Comparison of ENCODE assay signal across 8 cellular contexts in the genomic region with DNA sequence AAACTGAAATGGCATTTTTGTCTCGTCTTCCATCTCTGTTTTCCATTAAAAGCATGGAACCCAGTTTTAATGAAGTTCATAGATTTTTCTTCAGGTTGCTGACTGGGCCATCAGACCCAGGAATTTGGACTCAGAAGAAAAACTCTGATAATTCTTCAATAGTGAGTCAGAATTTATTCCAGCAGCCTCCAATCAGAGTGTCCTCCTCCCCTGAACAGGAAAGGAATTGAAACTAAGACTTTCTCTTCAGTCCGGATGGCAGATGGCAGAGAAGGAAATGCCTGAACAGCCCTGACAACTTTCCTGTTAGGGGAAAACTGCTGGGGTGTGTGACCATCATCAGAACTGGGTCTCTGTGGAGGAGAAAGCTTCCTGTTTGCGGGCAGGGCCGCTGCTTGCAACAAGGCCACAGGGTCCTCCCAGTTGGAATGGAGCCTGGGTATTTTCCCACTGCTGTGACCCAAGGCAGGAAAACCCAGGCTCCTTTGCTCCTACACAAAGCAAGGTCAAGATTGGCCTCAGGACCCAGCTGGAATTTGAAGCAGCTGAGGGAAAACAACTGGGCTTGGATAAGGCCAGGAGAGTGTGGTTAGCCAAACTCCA. TPM values are rescaled to one million over a fixed set of nuclear protein-coding genes. Genes with fewer than 3 reads are reported as not detected.
DNase-seq lines count a peak whose midpoint lies in the region; ATAC-seq, FAIRE-seq and TF ChIP-seq lines count a peak whose summit lies in the region.

No MANE protein-coding gene starts in this region.

- TF ChIP-seq CTCF in right atrium auricular region (IDR thresholded peaks at IDR 0.05) = no peak

- peaks cover 0 to 80% of the 10 kb centered on the region in 2 donors for H3K4me1 ChIP-seq in right atrium auricular region
- peaks cover 56 to 79% (median 59%) of the 10 kb centered on the region in 3 donors for H3K4me1 ChIP-seq in skeletal muscle tissue (ENCODE audit: control insufficient read depth in 3 of 3, insufficient read depth in 3 of 3, low read length in 3 of 3)

- H3K4me3 ChIP-seq in right atrium auricular region = no peak overlapping the region
- peak overlapping the region in 1 of 3 donors; percentile 19 for H3K4me3 ChIP-seq in skeletal muscle tissue (ENCODE audit: low read length in 3 of 3)

- no peak for FAIRE-seq in GM12891 (lab: Jason Lieb, UNC)

- ATAC-seq in HG02610 (IDR thresholded peaks at IDR 0.05; ENCODE audit: unreplicated experiment) = no peak

- H3K36me3 ChIP-seq in right atrium auricular region (peaks cover 7% of the 10 kb centered on the region), skeletal muscle tissue (ENCODE audit: control insufficient read depth in 3 of 3, insufficient read depth in 3 of 3, low read length in 3 of 3) (peaks cover 0 to 11% (median 0%) of the 10 kb centered on the region in 3 donors)

- peak overlapping the region in 2 of 3 donors; percentile 2 to 52 for H3K9ac ChIP-seq in skeletal muscle tissue (ENCODE audit: low read depth in 1 of 3, low read length in 3 of 3)

- H3K27me3 ChIP-seq in right atrium auricular region (no peaks in the 10 kb centered on the region), skeletal muscle tissue (ENCODE audit: control insufficient read depth in 3 of 3, insufficient read depth in 3 of 3, low read length in 3 of 3) (no peaks in the 10 kb centered on the region)

- H3K9me3 ChIP-seq in right atrium auricular region = no peaks in the 10 kb centered on the region
- H3K9me3 ChIP-seq in skeletal muscle tissue (ENCODE audit: control insufficient read depth in 3 of 3, low read length in 3 of 3) = no peaks in the 10 kb centered on the region

- DNase-seq in GM12891 (ENCODE audit: insufficient read length, low spot score) = no peak
- DNase-seq in UCSD-AML1 (lab: John Stamatoyannopoulos, UW; ENCODE audit: unreplicated experiment) = peak; percentile 84
- peak; percentile 91 for DNase-seq in right atrium auricular region (ENCODE audit: low spot score)
- DNase-seq in DMS53 treated with DMSO at 0.1 percent for 48 hours (lab: John Stamatoyannopoulos, UW; ENCODE audit: unreplicated experiment) = no peak
- DNase-seq in central memory CD4-positive, alpha-beta T cell = no peak
- DNase-seq in DMS53 (lab: John Stamatoyannopoulos, UW) = no peak

- H3K27ac ChIP-seq in right atrium auricular region (peak overlapping the region; percentile 68 to 73), skeletal muscle tissue (ENCODE audit: low read depth, low read length) (peak overlapping the region; percentile 78)

- no peak for TF ChIP-seq POLR2A in GM12891 (IDR thresholded peaks at IDR 0.05; ENCODE audit: low read depth, low read length)

TF ChIP-seq in GM12891, 5 proteins besides CTCF, POLR2A, EP300 and RAD21:
- no peak for TF ChIP-seq TAF1 (IDR thresholded peaks at IDR 0.05; ENCODE audit: low read depth, low read length)
- no peak for TF ChIP-seq POU2F2 (IDR thresholded peaks at IDR 0.05; ENCODE audit: low read depth, low read length)
- no peak for TF ChIP-seq POLR2AphosphoS5 (IDR thresholded peaks at IDR 0.05; ENCODE audit: low read depth, low read length)
- TF ChIP-seq PAX5 (IDR thresholded peaks at IDR 0.05; ENCODE audit: insufficient read depth, low read length, severe bottlenecking) = no peak
- TF ChIP-seq SPI1 (IDR thresholded peaks at IDR 0.05; ENCODE audit: low read depth, low read length) = peak; percentile 59; the same call in 1 of the 2 replicates

RNA-seq across cellular contexts. Expression of a gene that starts 20.7 kb away (rescaled TPM):
- polyA plus RNA-seq in GM12891 (2012; ENCODE audit: low read depth, missing spikeins) = not detected
- total RNA-seq in right atrium auricular region = 10 to 100 TPM; 76.7 to 76.8 TPM
- 20.9 TPM for total RNA-seq in skeletal muscle tissue

Comparison
In these comparisons a context has a peak if more than half of its experiments do, and no peak if none do; other contexts are left out.
1. DNase-seq: peak in UCSD-AML1 (single experiment) and right atrium auricular region (single experiment); none in GM12891 (single experiment), DMS53 treated with DMSO at 0.1 percent for 48 hours (single experiment), central memory CD4-positive, alpha-beta T cell (single experiment) and DMS53 (single experiment).